Comparison of ENCODE assay signal across 24 cellular contexts in the genomic region with DNA sequence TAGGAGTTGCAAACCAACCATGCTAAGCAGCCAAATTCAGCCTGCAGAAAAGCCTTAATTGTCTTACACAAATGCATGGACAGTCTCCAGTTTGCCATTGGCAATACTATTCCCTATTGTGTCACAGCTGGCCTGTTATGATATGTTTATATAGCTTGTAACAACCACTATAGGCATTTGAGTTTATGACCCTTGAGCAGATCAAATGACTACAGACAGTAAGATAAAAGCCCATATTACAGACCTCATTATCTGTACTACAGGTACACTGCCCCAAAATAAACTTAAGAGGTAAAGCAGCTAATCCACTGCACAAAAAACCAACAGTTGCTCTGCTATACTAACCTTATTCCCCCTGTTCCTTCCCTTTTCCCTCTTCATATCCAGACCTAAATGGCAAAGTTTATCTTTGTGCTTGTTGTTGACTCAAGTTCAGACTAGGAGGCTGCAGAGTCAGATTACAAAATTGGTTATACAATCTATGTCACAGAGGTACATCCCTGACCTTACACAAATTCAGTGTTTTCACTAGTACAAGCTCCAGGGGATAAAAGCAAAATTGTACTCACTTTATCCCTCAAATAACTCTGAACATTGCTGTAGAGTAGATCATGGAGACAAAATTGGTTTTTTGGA.
"Had no signal": no experiment of that assay in that cellular context is flagged by ENCODE, and none has a peak within 500 bp of the region (broad histone marks: within the 10 kb centered on the region; RNA-seq: fewer than 3 reads in every experiment).

No MANE protein-coding gene starts in this region.

- H3K36me3 Mint-ChIP-seq: memory B cell; naive B cell; neural progenitor cell; stimulated activated memory B cell treated with anti-CD40 and anti-IgM and Interleukin-4, amounts not matched to agents 10 μg/mL and 1 μg/mL and 100 μg/mL, for 72 hours; type B pancreatic cell had no signal

- H3K27ac Mint-ChIP-seq: activated T-cell treated with anti-CD3 and anti-CD28 coated beads, Interleukin-2, amount 50 U/mL, for 72 hours; endodermal cell; memory B cell; naive B cell; neural progenitor cell; stimulated activated memory B cell treated with anti-CD40 and anti-IgM and Interleukin-4, amounts not matched to agents 10 μg/mL and 1 μg/mL and 100 μg/mL, for 72 hours; type B pancreatic cell had no signal

- H3K4me1 Mint-ChIP-seq: central memory CD8-positive, alpha-beta T cell; memory B cell; naive B cell; stimulated activated memory B cell treated with anti-CD40 and anti-IgM and Interleukin-4, amounts not matched to agents 10 μg/mL and 1 μg/mL and 100 μg/mL, for 72 hours had no signal

- H2AFZ ChIP-seq: neural progenitor cell had no signal

- H3K4me1 ChIP-seq: ascending aorta, colonic mucosa, foreskin keratinocyte, left ventricle myocardium inferior, neural progenitor cell, psoas muscle, testis had no signal

- H3K27me3 ChIP-seq: ascending aorta, colonic mucosa, foreskin keratinocyte, neural progenitor cell, ovary, testis had no signal

- H3K9ac ChIP-seq: neural progenitor cell had no signal

- H3K4me3 ChIP-seq: ascending aorta, colonic mucosa, left ventricle myocardium inferior, neural progenitor cell, ovary, psoas muscle, testis had no signal

- H3K4me2 ChIP-seq: neural progenitor cell had no signal

- H3K9me3 ChIP-seq: ascending aorta, colonic mucosa, left ventricle myocardium inferior, ovary, psoas muscle, testis had no signal

- H3K27ac ChIP-seq: ascending aorta, colonic mucosa, epithelial cell of prostate, foreskin keratinocyte, left ventricle myocardium inferior, neural progenitor cell, ovary, psoas muscle, testis had no signal

- H3K4me3 Mint-ChIP-seq: activated T-cell treated with anti-CD3 and anti-CD28 coated beads, Interleukin-2, amount 50 U/mL, for 72 hours; central memory CD8-positive, alpha-beta T cell; endodermal cell; memory B cell; naive B cell; neural progenitor cell; stimulated activated memory B cell treated with anti-CD40 and anti-IgM and Interleukin-4, amounts not matched to agents 10 μg/mL and 1 μg/mL and 100 μg/mL, for 72 hours; type B pancreatic cell had no signal

- H3K36me3 ChIP-seq: ascending aorta, colonic mucosa, left ventricle myocardium inferior, neural progenitor cell, ovary had no signal

- DNase-seq: activated CD4-positive, alpha-beta T cell treated with anti-CD3 and anti-CD28 coated beads, Interleukin-2, amount 50 U/mL, for 1 hour; activated CD8-positive, alpha-beta memory T cell treated with anti-CD3 and anti-CD28 coated beads, Interleukin-2, amount 50 U/mL, for 48 hours; activated effector memory CD4-positive, alpha-beta T cell treated with anti-CD3 and anti-CD28 coated beads, Interleukin-2, amount 50 U/mL, for 16 hours; activated naive CD4-positive, alpha-beta T cell treated with anti-CD3 and anti-CD28 coated beads, Interleukin-2, amount 50 U/mL, for 16 hours; activated T-cell treated with anti-CD3 and anti-CD28 coated beads, Interleukin-2, amount 50 U/mL, for 72 hours; colonic mucosa; endodermal cell; foreskin keratinocyte; glutamatergic neuron; hypothalamus; left ventricle myocardium inferior; naive B cell; ovary; psoas muscle; stimulated activated CD4-positive, alpha-beta T cell treated with anti-CD3 and anti-CD28 coated beads, Interleukin-4, amount 100 ng/mL, for 4 hours; T-helper 9 cell; testis had no signal

- H3K27me3 Mint-ChIP-seq: type B pancreatic cell had no signal

- H3K9me3 Mint-ChIP-seq: endodermal cell, neural progenitor cell, type B pancreatic cell had no signal
